In the genomic region with DNA sequence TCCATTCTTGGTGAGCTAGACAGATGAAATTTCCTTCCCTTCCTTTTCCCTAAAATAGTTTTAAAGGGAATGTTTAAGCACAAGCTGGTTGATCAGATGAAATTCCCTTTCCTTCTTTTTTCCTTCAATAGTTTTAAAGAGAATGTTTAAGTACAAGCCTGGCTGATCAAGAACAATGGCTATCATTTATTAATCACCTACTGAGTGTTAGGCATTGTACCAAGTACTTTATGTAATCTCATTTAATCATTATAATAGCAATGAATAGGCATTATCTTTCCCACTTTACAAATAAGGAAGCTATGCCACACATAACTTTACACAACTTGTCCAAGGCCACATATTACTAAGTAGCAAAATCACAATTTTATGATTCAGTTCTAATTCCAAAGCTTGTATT, we compare ENCODE assay signal across 19 cellular contexts.
DNase-seq lines count a peak whose midpoint lies in the region; ATAC-seq and TF ChIP-seq lines count a peak whose summit lies in the region.
"Had no signal": no experiment of that assay in that cellular context is flagged by ENCODE, and none has a peak within 500 bp of the region (broad histone marks: within the 10 kb centered on the region; RNA-seq: fewer than 3 reads in every experiment).

No MANE protein-coding gene starts in this region.

- ATAC-seq in GM21576 (IDR thresholded peaks at IDR 0.05; ENCODE audit: unreplicated experiment) (no peak), HG03354 (IDR thresholded peaks at IDR 0.05; ENCODE audit: poor library complexity, severe bottlenecking, unreplicated experiment) (no peak)
- ATAC-seq: A549, GM23338 had no signal

- TF ChIP-seq CTCF in cardiac muscle cell (IDR thresholded peaks at IDR 0.05; ENCODE audit: low read depth, low read length) (no peak), epithelial cell of proximal tubule (conservative IDR thresholded peaks at IDR 0.05; ENCODE audit: low read depth, low read length) (no peak), nephron progenitor cell (IDR thresholded peaks at IDR 0.05) (no peak)

- peak overlapping the region; percentile 36 for H3K27ac Mint-ChIP-seq in nephron progenitor cell
- H3K27ac Mint-ChIP-seq: CD4-positive, alpha-beta T cell; GM23338 had no signal

- DNase-seq in cardiac muscle cell (ENCODE audit: low read depth in 1 of 2, low spot score in 1 of 2) (no peak), cardiac septum (ENCODE audit: low spot score) (no peak), epithelial cell of proximal tubule (ENCODE audit: low read depth) (peak; percentile 46), nephron progenitor cell (no peak), NCI-H146 treated with DMSO at 0.1 percent for 48 hours (lab: John Stamatoyannopoulos, UW; ENCODE audit: unreplicated experiment) (no peak)
- DNase-seq: AML-193; Caco-2; CD4-positive, alpha-beta T cell; DMS153; DMS79; GDM1; HCEC 1CT had no signal

- H3K36me3 ChIP-seq in cardiac muscle cell: no peaks in the 10 kb centered on the region

- intact Hi-C loops in cardiac septum (cut with DNase I): no loop called here

- no peaks in the 10 kb centered on the region for H3K27me3 ChIP-seq in cardiac muscle cell

- peak overlapping the region; percentile 7 for H3K27ac ChIP-seq in cardiac muscle cell
- H3K27ac ChIP-seq: 22Rv1, A549, C4-2B, HL-60 had no signal

- no peaks in the 10 kb centered on the region for H3K4me1 Mint-ChIP-seq in nephron progenitor cell
- H3K4me1 Mint-ChIP-seq: GM23338 had no signal

- H3K9me3 Mint-ChIP-seq in nephron progenitor cell: peaks cover 20% of the 10 kb centered on the region
- H3K9me3 Mint-ChIP-seq: CD4-positive, alpha-beta T cell; GM23338 had no signal

- H3K4me3 Mint-ChIP-seq in nephron progenitor cell: no peak overlapping the region
- H3K4me3 Mint-ChIP-seq: CD4-positive, alpha-beta T cell; GM23338 had no signal

- H3K9me3 ChIP-seq in cardiac muscle cell (ENCODE audit: low read depth): no peaks in the 10 kb centered on the region
- H3K9me3 ChIP-seq: A549, Caco-2 had no signal

- H3K4me1 ChIP-seq in cardiac muscle cell (ENCODE audit: low read depth): no peaks in the 10 kb centered on the region
- H3K4me1 ChIP-seq: A549 had no signal

- peaks cover 86% of the 10 kb centered on the region for H3K36me3 Mint-ChIP-seq in nephron progenitor cell (ENCODE audit: low read depth)

- no peak overlapping the region for H3K4me3 ChIP-seq in cardiac muscle cell
- no peak overlapping the region for H3K4me3 ChIP-seq in epithelial cell of proximal tubule (ENCODE audit: low read depth, low read length)
- H3K4me3 ChIP-seq: A549, GM23338 had no signal

- no peaks in the 10 kb centered on the region for H3K27me3 Mint-ChIP-seq in nephron progenitor cell (ENCODE audit: low read depth, poor library complexity)
- H3K27me3 Mint-ChIP-seq: CD4-positive, alpha-beta T cell had no signal
